In the genomic region with DNA sequence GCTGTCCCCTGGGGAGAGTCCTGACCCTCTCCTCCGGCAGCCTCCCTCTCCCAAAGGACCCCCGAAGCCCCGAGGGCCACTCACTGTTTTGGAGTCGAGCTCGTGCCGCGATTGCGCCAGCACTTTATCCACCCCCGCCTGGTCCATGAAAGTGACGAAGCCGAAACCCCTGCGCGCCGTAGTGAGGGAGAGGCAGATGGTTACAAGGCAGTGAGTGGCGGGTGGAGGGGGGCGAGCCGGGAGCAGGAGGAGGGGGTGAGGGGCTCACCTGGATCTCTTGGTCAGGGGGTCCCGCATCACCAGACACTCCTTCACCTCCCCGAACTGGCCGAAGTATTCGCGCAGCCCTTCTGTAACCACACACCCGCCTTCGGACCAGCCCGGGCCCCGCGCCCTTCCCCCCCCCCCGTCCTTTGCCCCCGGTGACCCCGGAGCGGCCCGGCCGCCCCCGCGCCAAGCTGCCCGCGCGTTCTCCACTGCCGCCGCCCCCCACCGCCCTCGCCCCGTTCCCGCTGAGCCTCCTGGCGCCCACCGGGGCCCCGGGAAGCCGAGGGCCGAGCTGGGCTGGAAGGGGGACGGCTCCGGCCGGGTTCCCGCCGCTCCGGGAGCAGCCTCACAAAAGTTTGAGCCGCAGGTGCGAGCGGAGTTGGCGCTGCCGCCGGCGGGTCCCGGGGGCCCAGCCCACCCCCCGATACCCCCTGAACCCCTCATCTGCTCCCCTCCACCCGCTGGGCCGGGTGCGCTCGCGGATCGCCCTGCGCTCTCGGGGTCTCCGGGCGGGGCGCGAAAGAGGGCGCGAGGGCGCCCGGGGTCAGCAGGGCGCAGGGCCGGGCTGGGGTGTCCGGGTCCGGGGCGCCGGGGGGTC, we compare ENCODE assay signal across 9 cellular contexts.
DNase-seq lines count a peak whose midpoint lies in the region; ATAC-seq, FAIRE-seq and TF ChIP-seq lines count a peak whose summit lies in the region.
"Had no signal": no experiment of that assay in that cellular context is flagged by ENCODE, and none has a peak within 500 bp of the region (broad histone marks: within the 10 kb centered on the region; RNA-seq: fewer than 3 reads in every experiment).

No MANE protein-coding gene starts in this region.

- ATAC-seq in GM21737 (IDR thresholded peaks at IDR 0.05; ENCODE audit: unreplicated experiment) (no peak), GM19397 (IDR thresholded peaks at IDR 0.05; ENCODE audit: unreplicated experiment) (no peak), GM19467 (IDR thresholded peaks at IDR 0.05; ENCODE audit: unreplicated experiment) (no peak)

- FAIRE-seq in urothelium cell line (lab: Jason Lieb, UNC): no peak
- FAIRE-seq: keratinocyte had no signal

- H3K27ac Mint-ChIP-seq in nephron progenitor cell: peak overlapping the region; percentile 97

- peak overlapping the region; percentile 72 for H3K4me3 ChIP-seq in coronary artery

- peaks cover 30% of the 10 kb centered on the region for H3K36me3 Mint-ChIP-seq in nephron progenitor cell (ENCODE audit: low read depth)

- peaks cover 67% of the 10 kb centered on the region for H3K4me1 Mint-ChIP-seq in nephron progenitor cell

- H3K27me3 Mint-ChIP-seq in nephron progenitor cell (ENCODE audit: low read depth, poor library complexity): peaks cover 29% of the 10 kb centered on the region

- TF ChIP-seq CTCF in coronary artery (IDR thresholded peaks at IDR 0.05): no peak
- no peak for TF ChIP-seq CTCF in nephron progenitor cell (IDR thresholded peaks at IDR 0.05)

- peak overlapping the region; percentile 92 for H3K4me3 Mint-ChIP-seq in nephron progenitor cell

- H3K27ac ChIP-seq in coronary artery: no peak overlapping the region

- DNase-seq in activated T-cell treated with anti-CD3 and anti-CD28 coated beads for 24 hours (ENCODE audit: low read depth) (peak; percentile 22), coronary artery (ENCODE audit: low spot score) (no peak), nephron progenitor cell (peak; percentile 52), urothelium cell line (ENCODE audit: low spot score) (peak; percentile 31)
- no peak for DNase-seq in activated T-cell treated with anti-CD3 and anti-CD28 coated beads, Interleukin-2, amount 50 U/mL, for 1 hour

- H3K9me3 Mint-ChIP-seq in nephron progenitor cell: no peaks in the 10 kb centered on the region

Comparison
In these comparisons a context has a peak if more than half of its experiments do, and no peak if none do; other contexts are left out.
1. DNase-seq: peak in activated T-cell treated with anti-CD3 and anti-CD28 coated beads for 24 hours (single experiment), nephron progenitor cell (single experiment) and urothelium cell line (single experiment); none in activated T-cell treated with anti-CD3 and anti-CD28 coated beads, Interleukin-2, amount 50 U/mL, for 1 hour (single experiment) and coronary artery (single experiment).